11 cellular contexts compared by ENCODE assay signal in the genomic region with DNA sequence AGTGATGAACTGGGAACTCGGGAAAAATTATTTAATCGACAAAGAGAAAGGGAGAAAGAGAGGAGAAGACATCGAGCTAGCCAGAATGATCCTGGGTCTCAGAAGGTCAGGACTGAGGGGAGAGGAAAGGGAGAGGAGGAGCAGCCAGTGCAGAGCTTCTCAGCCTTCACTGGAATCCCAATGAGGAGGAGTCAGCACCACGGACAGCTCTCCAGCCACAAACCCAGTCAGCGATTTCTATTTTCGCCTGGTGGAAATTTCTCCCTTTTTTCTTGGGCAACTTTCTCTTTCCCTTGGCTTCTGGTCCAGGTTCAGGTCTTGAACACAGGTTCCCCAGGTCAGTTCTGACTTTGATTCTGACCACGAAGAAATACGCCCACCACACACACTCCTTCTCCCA. TPM values are rescaled to one million over a fixed set of nuclear protein-coding genes. Genes with fewer than 3 reads are reported as not detected.
DNase-seq lines count a peak whose midpoint lies in the region; ATAC-seq and TF ChIP-seq lines count a peak whose summit lies in the region.
"Had no signal": no experiment of that assay in that cellular context is flagged by ENCODE, and none has a peak within 500 bp of the region (broad histone marks: within the 10 kb centered on the region; RNA-seq: fewer than 3 reads in every experiment).

No MANE protein-coding gene starts in this region.

- no peak overlapping the region for H3K4me3 Mint-ChIP-seq in chondrocyte (ENCODE audit: unreplicated experiment)
- H3K4me3 Mint-ChIP-seq: naive thymus-derived CD8-positive, alpha-beta T cell had no signal

- no peaks in the 10 kb centered on the region for H3K36me3 Mint-ChIP-seq in chondrocyte (ENCODE audit: low read depth)

- H3K9me3 Mint-ChIP-seq in chondrocyte (ENCODE audit: low read depth): no peaks in the 10 kb centered on the region

- H3K4me1 Mint-ChIP-seq in chondrocyte (ENCODE audit: low read depth): peaks cover 13% of the 10 kb centered on the region

- TF ChIP-seq CTCF in chondrocyte (IDR thresholded peaks at IDR 0.05): peak; percentile 9

- H3K27ac Mint-ChIP-seq in chondrocyte (ENCODE audit: unreplicated experiment): no peak overlapping the region
- H3K27ac Mint-ChIP-seq: activated naive CD4-positive, alpha-beta T cell treated with anti-CD3 and anti-CD28 coated beads, Interleukin-2, amount 50 U/mL, for 72 hours; naive thymus-derived CD8-positive, alpha-beta T cell had no signal

- DNase-seq in GM03348 (ENCODE audit: low spot score) (peak; percentile 81), Kasumi-1 (lab: John Stamatoyannopoulos, UW) (peak; percentile 5 to 15), chondrocyte (ENCODE audit: low spot score) (no peak), mucosa of gallbladder (ENCODE audit: low spot score) (peak; percentile 40), NCI-H345 treated with DMSO at 0.1 percent for 48 hours (lab: John Stamatoyannopoulos, UW; ENCODE audit: unreplicated experiment) (no peak), cortex of kidney (lab: John Stamatoyannopoulos, UW) (no peak)
- DNase-seq: NCI-H1105 treated with DMSO at 0.1 percent for 48 hours had no signal

- ATAC-seq in HG03045 (IDR thresholded peaks at IDR 0.05; ENCODE audit: unreplicated experiment): no peak
- no peak for ATAC-seq in GM18868 (IDR thresholded peaks at IDR 0.05; ENCODE audit: unreplicated experiment)
- ATAC-seq: activated naive CD4-positive, alpha-beta T cell treated with anti-CD3 and anti-CD28 coated beads, Interleukin-2, amount 50 U/mL, for 72 hours; naive thymus-derived CD8-positive, alpha-beta T cell had no signal

- peaks cover 37% of the 10 kb centered on the region for H3K27me3 Mint-ChIP-seq in chondrocyte (ENCODE audit: low read depth)

RNA-seq across cellular contexts. Expression of gene BRINP1, which starts 1.6 kb away (rescaled TPM):
- total RNA-seq in chondrocyte (0.07 to 0.22 TPM in 2 of 3 replicates, not detected in the other), mucosa of gallbladder (0.46 TPM)
- total RNA-seq: activated naive CD4-positive, alpha-beta T cell treated with anti-CD3 and anti-CD28 coated beads, Interleukin-2, amount 50 U/mL, for 72 hours; naive thymus-derived CD8-positive, alpha-beta T cell had no signal

Comparison
In these comparisons a context has a peak if more than half of its experiments do, and no peak if none do; other contexts are left out.
1. DNase-seq: peak in GM03348 (single experiment), Kasumi-1 (2 of 2) and mucosa of gallbladder (single experiment); none in chondrocyte (single experiment), NCI-H345 treated with DMSO at 0.1 percent for 48 hours (single experiment) and cortex of kidney (single experiment).